ENCODE assay signal across 8 cellular contexts in the genomic region with DNA sequence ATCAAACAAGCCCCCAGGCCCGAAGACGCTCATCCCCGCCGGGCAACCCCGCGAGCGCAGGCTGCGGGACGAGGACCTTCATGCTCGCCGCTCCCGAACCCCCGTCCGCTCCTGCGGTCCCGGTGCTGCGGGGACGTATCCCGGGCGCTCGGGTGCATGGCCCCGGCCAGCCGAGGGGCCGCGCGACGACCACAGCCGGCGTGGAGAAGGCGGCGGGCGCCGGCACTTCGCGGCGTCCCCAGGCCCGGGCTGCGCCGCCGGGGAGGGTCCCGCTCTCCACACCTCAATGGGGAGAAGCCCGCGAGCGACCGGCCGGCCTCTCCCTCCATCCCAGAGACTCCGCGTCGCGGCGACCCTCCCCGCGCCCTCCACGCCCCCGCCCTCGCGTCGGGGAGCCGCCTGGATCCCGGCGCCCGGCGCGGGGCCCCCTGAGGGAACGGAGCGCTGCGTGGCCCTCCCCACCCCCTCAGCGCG. TPM values are rescaled to one million over a fixed set of nuclear protein-coding genes. Genes with fewer than 3 reads are reported as not detected.
DNase-seq lines count a peak whose midpoint lies in the region; ATAC-seq and TF ChIP-seq lines count a peak whose summit lies in the region.

No MANE protein-coding gene starts in this region.

- ATAC-seq in GM21390 (IDR thresholded peaks at IDR 0.05; ENCODE audit: unreplicated experiment) (peak; percentile 11), PC-3 (no peak; the same call in 1 of the 2 replicates), HG03469 (IDR thresholded peaks at IDR 0.05; ENCODE audit: unreplicated experiment) (no peak)

- CTCF ChIA-PET in PC-3 (lab: Charles Lee) = no interaction called here

- H3K9me3 ChIP-seq in BLaER1 treated with 17β-estradiol and CSF1 and Interleukin-3, amounts not matched to agents 10 nM and 100 nM (replicated peaks in 1 of 11) = no peaks in the 10 kb centered on the region
- H3K9me3 ChIP-seq in PC-3 (ENCODE audit: low read length) = no peaks in the 10 kb centered on the region
- no peaks in the 10 kb centered on the region for H3K9me3 ChIP-seq in esophagus muscularis mucosa

- H3K4me1 ChIP-seq in BLaER1 treated with 17β-estradiol and CSF1 and Interleukin-3, amounts not matched to agents 10 nM and 100 nM = peaks cover 5 to 14% (median 12%) of the 10 kb centered on the region in 10 experiments; a peak in 18 of 20 replicates
- H3K4me1 ChIP-seq in PC-3 (ENCODE audit: insufficient read depth, low read length) (peaks cover 58% of the 10 kb centered on the region), esophagus muscularis mucosa (peaks cover 38 to 60% (median 56%) of the 10 kb centered on the region in 4 donors)

- 1% methylated on average over 10 of the region's 69 CpGs for WGBS in esophagus muscularis mucosa

- H3K36me3 ChIP-seq in BLaER1 treated with 17β-estradiol and CSF1 and Interleukin-3, amounts not matched to agents 10 nM and 100 nM = no peaks in the 10 kb centered on the region
- H3K36me3 ChIP-seq in PC-3 (ENCODE audit: low read depth, low read length) (peaks cover 46% of the 10 kb centered on the region), esophagus muscularis mucosa (no peaks in the 10 kb centered on the region)

- H2AFZ ChIP-seq in PC-3 (ENCODE audit: low read length) = no peak overlapping the region

- H3K4me2 ChIP-seq in BLaER1 treated with 17β-estradiol and CSF1 and Interleukin-3, amounts not matched to agents 10 nM and 100 nM = peak overlapping the region; percentile 97 to 99 (median 98)
- H3K4me2 ChIP-seq in PC-3 (ENCODE audit: low read length) = peak overlapping the region; percentile 98

- peaks cover 62% of the 10 kb centered on the region for H3K79me2 ChIP-seq in PC-3 (ENCODE audit: low read length)

- H3K9ac ChIP-seq in BLaER1 treated with 17β-estradiol and CSF1 and Interleukin-3, amounts not matched to agents 10 nM and 100 nM = peak overlapping the region; percentile 52 to 84 (median 74)
- peak overlapping the region; percentile 90 for H3K9ac ChIP-seq in PC-3 (ENCODE audit: low read length)

- H3K4me3 Mint-ChIP-seq in progenitor cell of endocrine pancreas (ENCODE audit: low read depth) = peak overlapping the region; percentile 85

- no peaks in the 10 kb centered on the region for H3K9me2 ChIP-seq in PC-3 (replicated peaks; ENCODE audit: low read length)

- H3K4me1 Mint-ChIP-seq in progenitor cell of endocrine pancreas (ENCODE audit: low read depth) = peaks cover 58% of the 10 kb centered on the region

- TF ChIP-seq EP300 in esophagus muscularis mucosa (IDR thresholded peaks at IDR 0.05) = no peak

- H3K4me3 ChIP-seq in BLaER1 treated with 17β-estradiol and CSF1 and Interleukin-3, amounts not matched to agents 10 nM and 100 nM = peak overlapping the region; percentile 63 to 77 (median 70)
- peak overlapping the region; percentile 98 for H3K4me3 ChIP-seq in PC-3 (ENCODE audit: low read length)
- H3K4me3 ChIP-seq in esophagus muscularis mucosa = peak overlapping the region; percentile 89 to 97 (median 92)

- H3K27me3 ChIP-seq in BLaER1 treated with 17β-estradiol and CSF1 and Interleukin-3, amounts not matched to agents 10 nM and 100 nM = peaks cover 26 to 49% (median 40%) of the 10 kb centered on the region in 11 experiments
- H3K27me3 ChIP-seq in PC-3 (ENCODE audit: low read length) (no peaks in the 10 kb centered on the region), esophagus muscularis mucosa (no peaks in the 10 kb centered on the region)

- H3K27ac ChIP-seq in BLaER1 treated with 17β-estradiol and CSF1 and Interleukin-3, amounts not matched to agents 10 nM and 100 nM = peak overlapping the region in 9 of 11 experiments; percentile 25 to 60 (median 39); a peak in 13 of 22 replicates
- peak overlapping the region; percentile 68 for H3K27ac ChIP-seq in PC-3 (ENCODE audit: low read length)
- H3K27ac ChIP-seq in esophagus muscularis mucosa (replicated peaks in 1 of 4) = peak overlapping the region; percentile 90 to 98 (median 95)

- H3K27me3 Mint-ChIP-seq in progenitor cell of endocrine pancreas = no peaks in the 10 kb centered on the region

- H3F3A ChIP-seq in PC-3 (ENCODE audit: low read length, unreplicated experiment) = peaks cover 20% of the 10 kb centered on the region

- peaks cover 0 to 30% (median 0%) of the 10 kb centered on the region in 11 experiments; a peak in 5 of 22 replicates for H4K20me1 ChIP-seq in BLaER1 treated with 17β-estradiol and CSF1 and Interleukin-3, amounts not matched to agents 10 nM and 100 nM
- peaks cover 49% of the 10 kb centered on the region for H4K20me1 ChIP-seq in PC-3 (ENCODE audit: low read length)

- peaks cover 2% of the 10 kb centered on the region for H3K36me3 Mint-ChIP-seq in progenitor cell of endocrine pancreas (ENCODE audit: insufficient read depth)

- TF ChIP-seq POLR2A in esophagus muscularis mucosa (IDR thresholded peaks at IDR 0.05; ENCODE audit: low read depth) = no peak

- no TSS peak for BruUV-seq in PC-3 (replicated peaks; lab: Mats Ljungman, UMichigan)

- TF ChIP-seq CTCF in PC-3 (conservative IDR thresholded peaks at IDR 0.05; ENCODE audit: low read depth, low read length) = no peak
- TF ChIP-seq CTCF in esophagus muscularis mucosa (IDR thresholded peaks at IDR 0.05) = no peak
- TF ChIP-seq CTCF in progenitor cell of endocrine pancreas (IDR thresholded peaks at IDR 0.05; ENCODE audit: unreplicated experiment) = no peak

- POLR2A ChIA-PET in PC-3 (lab: Charles Lee; ENCODE audit: unreplicated experiment) = interaction anchor here (0.6 kb wide), 1 partner anchor 172 kb away, joined by 3 read pairs; no protein-coding TSS in a partner anchor

- DNase-seq in PC-3 = no peak
- DNase-seq in esophagus muscularis mucosa (ENCODE audit: extremely low spot score) = no peak
- DNase-seq in progenitor cell of endocrine pancreas (ENCODE audit: low spot score, unreplicated experiment) = no peak
- no peak for DNase-seq in KG1 (lab: John Stamatoyannopoulos, UW)
- DNase-seq in SKM-1 (lab: John Stamatoyannopoulos, UW; ENCODE audit: unreplicated experiment) = no peak

- intact Hi-C loops in PC-3 (cut with micrococcal nuclease) = no loop called here
- intact Hi-C loops in esophagus muscularis mucosa (cut with DNase I) = loop anchor here (5.0 kb wide), 2 partner anchors 97 to 177 kb away; no protein-coding TSS in a partner anchor

- H3K9me3 Mint-ChIP-seq in progenitor cell of endocrine pancreas (ENCODE audit: low read depth) = no peaks in the 10 kb centered on the region

- H3K27ac Mint-ChIP-seq in progenitor cell of endocrine pancreas = peak overlapping the region; percentile 94

RNA-seq across cellular contexts. Expression of gene ERRFI1, which starts 0.4 kb away (rescaled TPM):
- 218 and 227 TPM in 2 replicates for total RNA-seq in PC-3 (2014; rRNA removed)
- 100 to 1,000 TPM; 308 to 587 (median 435) TPM for total RNA-seq in esophagus muscularis mucosa
- 138 and 139 TPM in 2 replicates for total RNA-seq in progenitor cell of endocrine pancreas

Comparison
In these comparisons a context has a peak if more than half of its experiments do, and no peak if none do; other contexts are left out.
1. H3K27ac ChIP-seq: peak in every context shown above with its lines; median percentile 95 in esophagus muscularis mucosa; 68 in PC-3; 39 in BLaER1 treated with 17β-estradiol and CSF1 and Interleukin-3, amounts not matched to agents 10 nM and 100 nM.